Comparison of ENCODE assay signal across 24 cellular contexts in genomic region chr9:77271023-77271690, GRCh38.
DNase-seq lines count a peak whose midpoint lies in the region; ATAC-seq, FAIRE-seq and TF ChIP-seq lines count a peak whose summit lies in the region.
"Had no signal": no experiment of that assay in that cellular context is flagged by ENCODE, and none has a peak within 500 bp of the region (broad histone marks: within the 10 kb centered on the region; RNA-seq: fewer than 3 reads in every experiment).

No MANE protein-coding gene starts in this region.

- RAD21 ChIA-PET in GM12878 (lab: Charles Lee; ENCODE audit: unreplicated experiment): no interaction called here

- H3K79me2 ChIP-seq in GM12878 (ENCODE audit: control insufficient read depth, insufficient read depth, low read length): no peaks in the 10 kb centered on the region

- H2AFZ ChIP-seq in GM12878 (ENCODE audit: control insufficient read depth, low read depth, low read length): no peak overlapping the region

- H3K27me3 Mint-ChIP-seq in stimulated activated naive CD8-positive, alpha-beta T cell treated with anti-CD3 and anti-CD28 coated beads, Interleukin-15, amount 100 ng/mL, for 72 hours: no peaks in the 10 kb centered on the region
- H3K27me3 Mint-ChIP-seq: brain had no signal

- no peak for TF ChIP-seq RAD21 in GM12878 (IDR thresholded peaks at IDR 0.05; ENCODE audit: insufficient read depth, low read depth, low read length)

- no peak overlapping the region for H3K9ac ChIP-seq in GM12878 (ENCODE audit: control insufficient read depth, insufficient read depth, low read length)

- no peaks in the 10 kb centered on the region for H3K4me1 Mint-ChIP-seq in stimulated activated naive CD8-positive, alpha-beta T cell treated with anti-CD3 and anti-CD28 coated beads, Interleukin-15, amount 100 ng/mL, for 72 hours
- H3K4me1 Mint-ChIP-seq: brain had no signal

- ATAC-seq in GM18498 (IDR thresholded peaks at IDR 0.05; ENCODE audit: unreplicated experiment): peak; percentile 76
- ATAC-seq in GM21367 (IDR thresholded peaks at IDR 0.05; ENCODE audit: unreplicated experiment): peak; percentile 57
- ATAC-seq in HG03342 (IDR thresholded peaks at IDR 0.05; ENCODE audit: unreplicated experiment): peak; percentile 64
- ATAC-seq in GM12878: peak; percentile 78
- ATAC-seq in stimulated activated naive CD8-positive, alpha-beta T cell treated with anti-CD3 and anti-CD28 coated beads, Interleukin-15, amount 100 ng/mL, for 72 hours: no peak
- no peak for ATAC-seq in HG02852 (IDR thresholded peaks at IDR 0.05; ENCODE audit: unreplicated experiment)
- ATAC-seq: SK-N-SH treated with all-trans-retinoic acid at 6 μM for 48 hours had no signal

- no peak for FAIRE-seq in GM12878 (lab: Jason Lieb, UNC)

- H3K4me1 ChIP-seq in GM12878 (ENCODE audit: control insufficient read depth, insufficient read depth, low read length): no peaks in the 10 kb centered on the region
- H3K4me1 ChIP-seq: BE2C, colonic mucosa, prostate gland had no signal

- no peak for TF ChIP-seq CTCF in GM12878 (IDR thresholded peaks at IDR 0.05 in 2 of 3, conservative IDR thresholded peaks at IDR 0.05 in 1 of 3; ENCODE audit: control insufficient read depth in 2 of 3, extremely low read depth in 1 of 3, insufficient read depth in 1 of 3, low read depth in 3 of 3, low read length in 3 of 3)

- TF ChIP-seq POLR2A in GM12878 (IDR thresholded peaks at IDR 0.05; ENCODE audit: low read depth, low read length): no peak

- peaks cover 2 to 9% of the 10 kb centered on the region in 2 donors for H3K9me3 Mint-ChIP-seq in stimulated activated naive CD8-positive, alpha-beta T cell treated with anti-CD3 and anti-CD28 coated beads, Interleukin-15, amount 100 ng/mL, for 72 hours

- H3K4me3 ChIP-seq in GM12878: no peak overlapping the region
- H3K4me3 ChIP-seq: colonic mucosa, MG63, prostate gland had no signal

- no peak overlapping the region for H3K4me2 ChIP-seq in GM12878 (ENCODE audit: control insufficient read depth, insufficient read depth)

- H3K4me3 Mint-ChIP-seq in stimulated activated naive CD8-positive, alpha-beta T cell treated with anti-CD3 and anti-CD28 coated beads, Interleukin-15, amount 100 ng/mL, for 72 hours: no peak overlapping the region
- H3K4me3 Mint-ChIP-seq: brain; H9; T-helper 2 cell treated with Interferon-gamma antibody and Interleukin-4, amounts not matched to agents 5 μg/mL and 100 μg/mL, for 36 hours had no signal

- WGBS in GM12878 (ENCODE audit: insufficient coverage, insufficient replicate concordance, low lambda C conversion rate, missing lambda C conversion rate): 50% methylated on average over 1 of the region's 1 CpG

- no peak for TF ChIP-seq EP300 in GM12878 (IDR thresholded peaks at IDR 0.05; ENCODE audit: borderline replicate concordance in 1 of 2, control insufficient read depth in 1 of 2, low read depth in 2 of 2, low read length in 2 of 2)

- DNase-seq in GM12878 (ENCODE audit: low read depth, low spot score): no peak
- no peak for DNase-seq in stimulated activated naive CD8-positive, alpha-beta T cell treated with anti-CD3 and anti-CD28 coated beads, Interleukin-15, amount 100 ng/mL, for 72 hours
- no peak for DNase-seq in putamen (ENCODE audit: low spot score)
- no peak for DNase-seq in anterior cingulate cortex (lab: John Stamatoyannopoulos, UW)
- DNase-seq: activated CD4-positive, alpha-beta T cell treated with anti-CD3 and anti-CD28 coated beads, Interleukin-2, amount 50 U/mL, for 1 hour; activated CD8-positive, alpha-beta memory T cell treated with anti-CD3 and anti-CD28 coated beads, Interleukin-2, amount 50 U/mL, for 48 hours; BE2C; colonic mucosa; H9; mesenchymal stem cell; MG63; NCI-H1436; NCI-H524 treated with DMSO at 0.1 percent for 48 hours; RPMI8226 had no signal

- no peak overlapping the region for H3K27ac ChIP-seq in GM12878 (ENCODE audit: control insufficient read depth, insufficient read depth)
- H3K27ac ChIP-seq: colonic mucosa, neutrophil, prostate gland, VCaP had no signal

- H3K27ac Mint-ChIP-seq in stimulated activated naive CD8-positive, alpha-beta T cell treated with anti-CD3 and anti-CD28 coated beads, Interleukin-15, amount 100 ng/mL, for 72 hours: no peak overlapping the region
- H3K27ac Mint-ChIP-seq: brain; T-helper 2 cell treated with Interferon-gamma antibody and Interleukin-4, amounts not matched to agents 5 μg/mL and 100 μg/mL, for 36 hours had no signal

- H3K36me3 ChIP-seq in GM12878 (ENCODE audit: control insufficient read depth in 2 of 2, insufficient read depth in 2 of 2, low read length in 1 of 2): peaks cover 2% of the 10 kb centered on the region in 2 experiments; a peak in 2 of 4 replicates
- H3K36me3 ChIP-seq: BE2C, colonic mucosa, MG63, prostate gland had no signal

- no peaks in the 10 kb centered on the region for H4K20me1 ChIP-seq in GM12878 (ENCODE audit: control insufficient read depth, insufficient read depth)

- in situ Hi-C loops in GM12878 (cut with MboI): no loop called here

- intact Hi-C loops in GM12878 (cut with micrococcal nuclease; ENCODE audit: unreplicated experiment): no loop called here

- BruUV-seq in GM12878 (replicated peaks; lab: Mats Ljungman, UMichigan): no TSS peak

- H3K9me3 ChIP-seq in GM12878 (replicated peaks; ENCODE audit: control insufficient read depth, insufficient read depth, low read length): no peaks in the 10 kb centered on the region
- H3K9me3 ChIP-seq: BE2C, colonic mucosa, MG63, neutrophil, prostate gland had no signal

- POLR2A ChIA-PET in GM12878 (lab: Charles Lee): no interaction called here

- H3K27me3 ChIP-seq in GM12878 (replicated peaks in 1 of 2; ENCODE audit: control insufficient read depth in 2 of 2, insufficient read depth in 2 of 2, low read length in 1 of 2): no peaks in the 10 kb centered on the region
- H3K27me3 ChIP-seq: BE2C, colonic mucosa, MG63, neutrophil had no signal

- CTCF ChIA-PET in GM12878 (lab: Yijun Ruan, JAX): no interaction called here

- SMC1A ChIA-PET in GM12878 (lab: Charles Lee; ENCODE audit: uncharacterized antibody, unreplicated experiment): no interaction called here

TF ChIP-seq in GM12878, 131 proteins besides CTCF, POLR2A, EP300 and RAD21 (continues in another document):
- TF ChIP-seq ZNF207 (IDR thresholded peaks at IDR 0.05; ENCODE audit: borderline replicate concordance) (no peak), E2F4 (IDR thresholded peaks at IDR 0.05; ENCODE audit: low read depth, low read length) (no peak), REST (IDR thresholded peaks at IDR 0.05; ENCODE audit: low read depth, low read length) (no peak), NBN (IDR thresholded peaks at IDR 0.05) (no peak), SMAD5 (IDR thresholded peaks at IDR 0.05; ENCODE audit: low read depth) (no peak), FOXM1 (IDR thresholded peaks at IDR 0.05; ENCODE audit: low read depth, low read length) (no peak), BRCA1 (IDR thresholded peaks at IDR 0.05; ENCODE audit: low read depth, low read length) (no peak), BCL3 (IDR thresholded peaks at IDR 0.05; ENCODE audit: borderline replicate concordance, insufficient read depth, low read depth, low read length, poor library complexity, severe bottlenecking) (no peak), RELA (IDR thresholded peaks at IDR 0.05; ENCODE audit: borderline replicate concordance, partially characterized antibody) (no peak)

Comparison
In these comparisons a context has a peak if more than half of its experiments do, and no peak if none do; other contexts are left out.
1. ATAC-seq: peak in GM18498 (single experiment), GM21367 (single experiment), HG03342 (single experiment) and GM12878 (single experiment); none in stimulated activated naive CD8-positive, alpha-beta T cell treated with anti-CD3 and anti-CD28 coated beads, Interleukin-15, amount 100 ng/mL, for 72 hours (single experiment) and HG02852 (single experiment).